ENCODE assay signal across 1 cellular context in the genomic region with DNA sequence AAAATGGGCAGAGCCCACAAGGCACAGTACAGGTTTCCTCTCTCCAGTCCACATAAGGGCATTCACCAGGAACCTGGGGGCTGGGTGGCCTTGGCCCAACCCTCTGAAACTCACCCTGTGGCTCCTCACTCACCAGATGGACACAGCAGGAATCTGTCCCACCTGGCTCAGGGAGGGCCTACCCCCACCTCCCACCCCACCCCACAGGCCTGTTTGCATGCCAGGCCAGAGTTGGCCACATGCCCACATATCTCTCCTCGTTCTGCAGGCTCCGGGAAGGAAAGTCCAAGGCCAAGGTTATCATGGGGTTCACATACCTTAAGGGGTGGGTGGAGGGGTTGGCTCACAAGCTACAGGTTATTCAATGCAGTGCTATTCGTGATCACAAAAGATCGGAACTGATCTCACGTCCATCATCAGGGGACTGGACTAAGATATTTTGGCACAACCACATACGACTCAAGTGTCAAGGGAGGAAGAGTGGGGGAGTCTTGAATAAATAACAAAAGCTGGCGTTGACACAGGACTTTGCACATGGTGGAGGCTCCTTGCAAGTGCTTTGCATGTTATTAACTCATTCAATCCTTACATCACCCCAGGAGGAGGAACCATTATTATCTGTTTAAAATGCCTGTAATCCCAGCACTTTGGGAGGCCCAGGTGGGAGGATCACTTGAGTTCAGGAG.
TF ChIP-seq lines count a peak whose summit lies in the region.

No MANE protein-coding gene starts in this region.

TF ChIP-seq in HepG2, 621 proteins besides CTCF, POLR2A, EP300 and RAD21 (continued from another document):
- peak; percentile 51; the same call in 1 of the 2 replicates for TF ChIP-seq NFKB2 (CRISPR knock-in tag; IDR thresholded peaks at IDR 0.05; ENCODE audit: borderline replicate concordance)
- TF ChIP-seq HDAC1 (CRISPR knock-in tag; IDR thresholded peaks at IDR 0.05), result peak; percentile 75
- peak; percentile 86 for TF ChIP-seq ARID5B (CRISPR knock-in tag; IDR thresholded peaks at IDR 0.05)
- 0 out of 2 replicates have a peak, but pooled peaks have one; percentile 11 for TF ChIP-seq ZNF574 (CRISPR knock-in tag; IDR thresholded peaks at IDR 0.05)
- TF ChIP-seq ZNF451 (CRISPR knock-in tag; IDR thresholded peaks at IDR 0.05), result no peak
- no peak; the same call in 1 of the 2 replicates for TF ChIP-seq ZNF143 (CRISPR knock-in tag; IDR thresholded peaks at IDR 0.05)
- no peak for TF ChIP-seq ZUFSP (CRISPR knock-in tag; IDR thresholded peaks at IDR 0.05; ENCODE audit: borderline replicate concordance)
- no peak for TF ChIP-seq ETV6 (CRISPR knock-in tag; conservative IDR thresholded peaks at IDR 0.05)
- 0 out of 2 replicates have a peak, but pooled peaks have one; percentile 31 for TF ChIP-seq FOXO1 (CRISPR knock-in tag; IDR thresholded peaks at IDR 0.05)
- TF ChIP-seq ZFP90 (CRISPR knock-in tag; IDR thresholded peaks at IDR 0.05; ENCODE audit: borderline replicate concordance), result 0 out of 2 replicates have a peak, but pooled peaks have one; percentile 39
- TF ChIP-seq, protein P1, sequence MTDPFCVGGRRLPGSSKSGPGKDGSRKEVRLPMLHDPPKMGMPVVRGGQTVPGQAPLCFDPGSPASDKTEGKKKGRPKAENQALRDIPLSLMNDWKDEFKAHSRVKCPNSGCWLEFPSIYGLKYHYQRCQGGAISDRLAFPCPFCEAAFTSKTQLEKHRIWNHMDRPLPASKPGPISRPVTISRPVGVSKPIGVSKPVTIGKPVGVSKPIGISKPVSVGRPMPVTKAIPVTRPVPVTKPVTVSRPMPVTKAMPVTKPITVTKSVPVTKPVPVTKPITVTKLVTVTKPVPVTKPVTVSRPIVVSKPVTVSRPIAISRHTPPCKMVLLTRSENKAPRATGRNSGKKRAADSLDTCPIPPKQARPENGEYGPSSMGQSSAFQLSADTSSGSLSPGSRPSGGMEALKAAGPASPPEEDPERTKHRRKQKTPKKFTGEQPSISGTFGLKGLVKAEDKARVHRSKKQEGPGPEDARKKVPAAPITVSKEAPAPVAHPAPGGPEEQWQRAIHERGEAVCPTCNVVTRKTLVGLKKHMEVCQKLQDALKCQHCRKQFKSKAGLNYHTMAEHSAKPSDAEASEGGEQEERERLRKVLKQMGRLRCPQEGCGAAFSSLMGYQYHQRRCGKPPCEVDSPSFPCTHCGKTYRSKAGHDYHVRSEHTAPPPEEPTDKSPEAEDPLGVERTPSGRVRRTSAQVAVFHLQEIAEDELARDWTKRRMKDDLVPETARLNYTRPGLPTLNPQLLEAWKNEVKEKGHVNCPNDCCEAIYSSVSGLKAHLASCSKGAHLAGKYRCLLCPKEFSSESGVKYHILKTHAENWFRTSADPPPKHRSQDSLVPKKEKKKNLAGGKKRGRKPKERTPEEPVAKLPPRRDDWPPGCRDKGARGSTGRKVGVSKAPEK (CRISPR knock-in tag; IDR thresholded peaks at IDR 0.05; ENCODE audit: borderline replicate concordance), result 0 out of 2 replicates have a peak, but pooled peaks have one; percentile 61
- peak; percentile 15; the same call in 1 of the 2 replicates for TF ChIP-seq ADNP (CRISPR knock-in tag; IDR thresholded peaks at IDR 0.05)
